In genomic region chr18:32893915-32894314, GRCh38 we compare ENCODE assay signal across 13 cellular contexts.
DNase-seq lines count a peak whose midpoint lies in the region; ATAC-seq, FAIRE-seq and TF ChIP-seq lines count a peak whose summit lies in the region.
"Had no signal": no experiment of that assay in that cellular context is flagged by ENCODE, and none has a peak within 500 bp of the region (broad histone marks: within the 10 kb centered on the region; RNA-seq: fewer than 3 reads in every experiment).

No MANE protein-coding gene starts in this region.

- DNase-seq in NCI-H2171 treated with DMSO at 0.1 percent for 48 hours (lab: John Stamatoyannopoulos, UW) (peak; percentile 46), NCI-H2171 (lab: John Stamatoyannopoulos, UW) (no peak), LNCaP clone FGC (ENCODE audit: low read depth) (no peak), K562 (ENCODE audit: extremely low read depth in 1 of 4, low spot score in 3 of 4) (no peak), progenitor cell of endocrine pancreas (ENCODE audit: low spot score, unreplicated experiment) (no peak), NCI-H2081 (lab: John Stamatoyannopoulos, UW) (no peak)
- DNase-seq in activated naive CD8-positive, alpha-beta T cell treated with anti-CD3 and anti-CD28 coated beads for 36 hours, result no peak
- DNase-seq: activated CD4-positive, alpha-beta memory T cell treated with anti-CD3 and anti-CD28 coated beads for 36 hours; hippocampal formation; mucosa of descending colon had no signal

- no peak for TF ChIP-seq POLR2A in K562 (conservative IDR thresholded peaks at IDR 0.05)

- H3K4me1 ChIP-seq in K562 (replicated peaks in 1 of 2; ENCODE audit: control insufficient read depth in 2 of 2, insufficient read depth in 2 of 2, low read length in 2 of 2), result no peaks in the 10 kb centered on the region
- H3K4me1 ChIP-seq: vagina had no signal

- no peak for TF ChIP-seq EP300 in K562 (IDR thresholded peaks at IDR 0.05; ENCODE audit: low read length)

- H3K9me1 ChIP-seq in K562 (ENCODE audit: control insufficient read depth, insufficient read depth, low read length), result no peaks in the 10 kb centered on the region

- H4K20me1 ChIP-seq in K562 (replicated peaks; ENCODE audit: control insufficient read depth, insufficient read depth, low read length), result no peaks in the 10 kb centered on the region

- BruUV-seq in K562 (replicated peaks; lab: Mats Ljungman, UMichigan), result no TSS peak

- no peak for FAIRE-seq in K562 (lab: Jason Lieb, UNC)

- no peaks in the 10 kb centered on the region for H3K27me3 ChIP-seq in K562 (ENCODE audit: control insufficient read depth in 2 of 2, insufficient read depth in 2 of 2, low read length in 2 of 2)
- H3K27me3 ChIP-seq: vagina had no signal

- H2AFZ ChIP-seq in K562 (ENCODE audit: low read depth, low read length), result no peak overlapping the region

- no peak for ATAC-seq in K562
- no peak for ATAC-seq in HG03097 (IDR thresholded peaks at IDR 0.05; ENCODE audit: low FRiP score, unreplicated experiment)
- ATAC-seq: mucosa of descending colon had no signal

- H3K27ac Mint-ChIP-seq in progenitor cell of endocrine pancreas, result no peak overlapping the region
- H3K27ac Mint-ChIP-seq in activated naive CD8-positive, alpha-beta T cell treated with anti-CD3 and anti-CD28 coated beads for 36 hours, result no peak overlapping the region
- H3K27ac Mint-ChIP-seq: activated CD4-positive, alpha-beta memory T cell treated with anti-CD3 and anti-CD28 coated beads for 36 hours; activated naive CD8-positive, alpha-beta T cell had no signal

- no peaks in the 10 kb centered on the region for H3K79me2 ChIP-seq in K562 (ENCODE audit: control insufficient read depth, insufficient read depth, low read length)

- H3K27ac ChIP-seq in K562 (ENCODE audit: extremely low read depth, low read depth, low read length), result no peak overlapping the region
- H3K27ac ChIP-seq: vagina had no signal

- H3K36me3 ChIP-seq in K562 (ENCODE audit: control insufficient read depth, insufficient read depth, low read length), result no peaks in the 10 kb centered on the region
- H3K36me3 ChIP-seq: vagina had no signal

- H3K4me3 ChIP-seq in LNCaP clone FGC (ENCODE audit: low read depth, low read length) (no peak overlapping the region), K562 (no peak overlapping the region)
- H3K4me3 ChIP-seq: mucosa of descending colon, vagina had no signal

- no peak overlapping the region for H3K9ac ChIP-seq in K562 (ENCODE audit: insufficient read depth in 1 of 2, low read depth in 2 of 2, low read length in 2 of 2)

- H3K4me1 Mint-ChIP-seq in progenitor cell of endocrine pancreas (ENCODE audit: low read depth), result peaks cover 11% of the 10 kb centered on the region
- H3K4me1 Mint-ChIP-seq in activated naive CD8-positive, alpha-beta T cell treated with anti-CD3 and anti-CD28 coated beads for 36 hours, result no peaks in the 10 kb centered on the region

- no peak overlapping the region for H3K4me3 Mint-ChIP-seq in progenitor cell of endocrine pancreas (ENCODE audit: low read depth)
- H3K4me3 Mint-ChIP-seq in activated naive CD8-positive, alpha-beta T cell treated with anti-CD3 and anti-CD28 coated beads for 36 hours, result no peak overlapping the region
- H3K4me3 Mint-ChIP-seq: activated CD4-positive, alpha-beta memory T cell treated with anti-CD3 and anti-CD28 coated beads for 36 hours; activated naive CD8-positive, alpha-beta T cell had no signal

- POLR2A ChIA-PET in K562 (lab: Yijun Ruan, JAX), result no interaction called here

- no peak for TF ChIP-seq RAD21 in K562 (CRISPR knock-in tag; conservative IDR thresholded peaks at IDR 0.05 in 1 of 2, IDR thresholded peaks at IDR 0.05 in 1 of 2)

- no peaks in the 10 kb centered on the region; the same call in 1 of the 2 replicates for H3K9me3 ChIP-seq in K562 (replicated peaks; ENCODE audit: control insufficient read depth, insufficient read depth, low read depth, low read length)
- H3K9me3 ChIP-seq: vagina had no signal

- peak; percentile 47 for TF ChIP-seq CTCF in LNCaP clone FGC (IDR thresholded peaks at IDR 0.05; ENCODE audit: control insufficient read depth, extremely low read depth, insufficient read depth)
- no peak for TF ChIP-seq CTCF in K562 (IDR thresholded peaks at IDR 0.05 in 2 of 3, conservative IDR thresholded peaks at IDR 0.05 in 1 of 3; ENCODE audit: insufficient read depth in 2 of 3, low read depth in 1 of 3, low read length in 3 of 3)
- peak; percentile 23 for TF ChIP-seq CTCF in progenitor cell of endocrine pancreas (IDR thresholded peaks at IDR 0.05; ENCODE audit: unreplicated experiment)

- peaks cover 17% of the 10 kb centered on the region for H3K9me3 Mint-ChIP-seq in progenitor cell of endocrine pancreas (ENCODE audit: low read depth)
- H3K9me3 Mint-ChIP-seq in activated naive CD8-positive, alpha-beta T cell treated with anti-CD3 and anti-CD28 coated beads for 36 hours, result peaks cover 12% of the 10 kb centered on the region

- H3K27me3 Mint-ChIP-seq in progenitor cell of endocrine pancreas, result no peaks in the 10 kb centered on the region
- no peaks in the 10 kb centered on the region for H3K27me3 Mint-ChIP-seq in activated naive CD8-positive, alpha-beta T cell treated with anti-CD3 and anti-CD28 coated beads for 36 hours
- H3K27me3 Mint-ChIP-seq: activated CD4-positive, alpha-beta memory T cell treated with anti-CD3 and anti-CD28 coated beads for 36 hours; activated naive CD8-positive, alpha-beta T cell had no signal

- H3K36me3 Mint-ChIP-seq in progenitor cell of endocrine pancreas (ENCODE audit: insufficient read depth), result peaks cover 6% of the 10 kb centered on the region
- H3K36me3 Mint-ChIP-seq in activated naive CD8-positive, alpha-beta T cell treated with anti-CD3 and anti-CD28 coated beads for 36 hours, result no peaks in the 10 kb centered on the region
- H3K36me3 Mint-ChIP-seq: activated CD4-positive, alpha-beta memory T cell treated with anti-CD3 and anti-CD28 coated beads for 36 hours; activated naive CD8-positive, alpha-beta T cell had no signal

- CTCF ChIA-PET in K562 (lab: Yijun Ruan, JAX; ENCODE audit: low intra/inter-chr PET ratio), result no interaction called here

- WGBS in K562 (ENCODE audit: insufficient coverage, low coverage, missing lambda C conversion rate), result under 1% methylated on average over 7 of the region's 7 CpGs

- intact Hi-C loops in K562 (cut with micrococcal nuclease), result no loop called here

- H3K4me2 ChIP-seq in K562 (ENCODE audit: insufficient read depth, low read length), result no peak overlapping the region

- in situ Hi-C loops in K562 (cut with MboI), result no loop called here

TF ChIP-seq in K562, 482 proteins besides CTCF, POLR2A, EP300 and RAD21:
- TF ChIP-seq ZNF639 (CRISPR knock-in tag; conservative IDR thresholded peaks at IDR 0.05 in 1 of 2, IDR thresholded peaks at IDR 0.05 in 1 of 2), result no peak
- no peak for TF ChIP-seq TFAP4 (CRISPR knock-in tag; IDR thresholded peaks at IDR 0.05; ENCODE audit: borderline replicate concordance)
- TF ChIP-seq SUPT5H (IDR thresholded peaks at IDR 0.05), result no peak
- peak; percentile 86 for TF ChIP-seq ZNF184 (CRISPR knock-in tag; IDR thresholded peaks at IDR 0.05)
- no peak for TF ChIP-seq EZH2 (IDR thresholded peaks at IDR 0.05; ENCODE audit: borderline replicate concordance, low read depth, low read length)
- TF ChIP-seq FOXA3 (CRISPR knock-in tag; conservative IDR thresholded peaks at IDR 0.05 in 1 of 2, IDR thresholded peaks at IDR 0.05 in 1 of 2), result no peak
TF ChIP-seq in K562: peak in this region for 1.

Comparison
In these comparisons a context has a peak if more than half of its experiments do, and no peak if none do; other contexts are left out.
1. CTCF ChIP-seq: peak in LNCaP clone FGC (single experiment) and progenitor cell of endocrine pancreas (single experiment); none in K562 (0 of 3).